In the genomic region with DNA sequence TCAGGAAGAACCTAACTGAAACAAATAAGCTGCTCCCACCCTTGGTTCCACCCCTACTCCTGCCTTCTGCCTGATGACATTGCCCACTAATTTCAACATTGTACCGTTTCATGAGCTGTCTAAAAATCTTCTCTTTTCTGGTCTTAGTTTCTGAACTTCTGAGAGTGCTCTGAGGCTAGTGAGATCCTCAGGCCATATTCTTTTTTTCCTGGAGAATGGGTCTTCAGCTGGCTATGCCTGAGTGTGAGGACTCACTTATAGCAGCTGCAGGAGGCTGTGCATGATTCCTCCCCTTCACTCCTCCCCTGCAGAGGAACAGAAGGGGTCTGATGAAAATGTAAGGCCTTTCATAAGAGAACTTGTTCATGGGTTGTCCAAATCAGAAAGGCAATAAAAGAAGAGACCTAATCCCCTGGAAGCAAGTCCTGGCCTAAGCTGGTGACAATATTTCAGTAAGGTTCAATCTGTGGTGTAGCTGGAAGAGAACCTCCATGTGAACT, we compare ENCODE assay signal across 6 cellular contexts. TPM values are rescaled to one million over a fixed set of nuclear protein-coding genes. Genes with fewer than 3 reads are reported as not detected.
"Had no signal": no experiment of that assay in that cellular context is flagged by ENCODE, and none has a peak within 500 bp of the region (broad histone marks: within the 10 kb centered on the region; RNA-seq: fewer than 3 reads in every experiment).

No MANE protein-coding gene starts in this region.

- H3K27ac ChIP-seq: tibial nerve had no signal

- H3K9me3 ChIP-seq: tibial nerve had no signal

- ATAC-seq: esophagus mucosa had no signal

- DNase-seq: dermis blood vessel endothelial cell; stimulated activated CD4-positive, alpha-beta T cell treated with anti-CD3 and anti-CD28 coated beads, Interleukin-4, amount 100 ng/mL, for 1 hour; stimulated activated naive CD4-positive, alpha-beta T cell had no signal

- H3K4me3 ChIP-seq: smooth muscle cell, tibial nerve had no signal

RNA-seq across cellular contexts. Expression of a gene that starts 11.1 kb away (rescaled TPM):
- total RNA-seq: smooth muscle cell had no signal

RNA-seq across cellular contexts. Expression of a gene that starts 17.0 kb away (rescaled TPM):
- total RNA-seq: smooth muscle cell had no signal
- polyA plus RNA-seq: smooth muscle cell had no signal

RNA-seq across cellular contexts. Expression of a gene that starts 23.7 kb away (rescaled TPM):
- polyA plus RNA-seq: smooth muscle cell had no signal
